Comparison of ENCODE assay signal across 16 cellular contexts in genomic region chr9:3948826-3949578, GRCh38.
DNase-seq lines count a peak whose midpoint lies in the region; ATAC-seq, FAIRE-seq and TF ChIP-seq lines count a peak whose summit lies in the region.
"Had no signal": no experiment of that assay in that cellular context is flagged by ENCODE, and none has a peak within 500 bp of the region (broad histone marks: within the 10 kb centered on the region; RNA-seq: fewer than 3 reads in every experiment).

No MANE protein-coding gene starts in this region.

- intact Hi-C loops in adrenal gland (cut with DNase I), result no loop called here

- 72 to 80% (median 74%) methylated on average over 5 of the region's 5 CpGs for WGBS in adrenal gland, 4 donors

- DNase-seq in EH (ENCODE audit: low read depth) (peak; percentile 90), RCC 7860 (ENCODE audit: low spot score) (peak; percentile 46), fibroblast of the aortic adventitia (ENCODE audit: low read depth) (peak; percentile 88), non-pigmented ciliary epithelial cell (ENCODE audit: low read depth) (peak; percentile 60), NOMO-1 (lab: John Stamatoyannopoulos, UW; ENCODE audit: unreplicated experiment in 2 of 2) (no peak), adrenal gland (no peak), NCI-H1092 treated with DMSO at 0.1 percent for 48 hours (lab: John Stamatoyannopoulos, UW) (no peak)
- DNase-seq: activated CD4-positive, CD25-positive, alpha-beta regulatory T cell treated with anti-CD3 and anti-CD28 coated beads, Interleukin-2, amount 50 U/mL, for 72 hours; caudate nucleus; GF-D8; NCI-H187 treated with DMSO at 0.1 percent for 48 hours; NCI-H526 treated with DMSO at 0.1 percent for 48 hours; posterior cingulate gyrus had no signal

- no peak overlapping the region for H3K4me3 ChIP-seq in fibroblast of the aortic adventitia (ENCODE audit: low read depth, low read length)
- H3K4me3 ChIP-seq in adrenal gland, result no peak overlapping the region

- peak; percentile 65 for FAIRE-seq in RCC 7860 (lab: Jason Lieb, UNC)
- FAIRE-seq: GM19239, keratinocyte had no signal

- peak overlapping the region in 2 of 5 donors; percentile 25 to 38 for H3K27ac ChIP-seq in adrenal gland

- no peak for ATAC-seq in GM21723 (IDR thresholded peaks at IDR 0.05; ENCODE audit: unreplicated experiment)

- no peaks in the 10 kb centered on the region for H3K9me3 ChIP-seq in adrenal gland (replicated peaks in 1 of 3)

- no peak for TF ChIP-seq CTCF in fibroblast of the aortic adventitia (IDR thresholded peaks at IDR 0.05; ENCODE audit: insufficient read depth, low read length)
- no peak for TF ChIP-seq CTCF in adrenal gland (IDR thresholded peaks at IDR 0.05)

- no peaks in the 10 kb centered on the region for H3K4me1 ChIP-seq in adrenal gland (replicated peaks in 1 of 2)

- H3K36me3 ChIP-seq in adrenal gland (replicated peaks in 1 of 2), result no peaks in the 10 kb centered on the region

- no peaks in the 10 kb centered on the region for H3K27me3 ChIP-seq in adrenal gland

- no peak for TF ChIP-seq POLR2A in adrenal gland (IDR thresholded peaks at IDR 0.05)

Comparison
In these comparisons a context has a peak if more than half of its experiments do, and no peak if none do; other contexts are left out.
1. DNase-seq: peak in EH (single experiment), RCC 7860 (single experiment), fibroblast of the aortic adventitia (single experiment) and non-pigmented ciliary epithelial cell (single experiment); none in NOMO-1 (0 of 2), adrenal gland (0 of 7) and NCI-H1092 treated with DMSO at 0.1 percent for 48 hours (single experiment).